ENCODE assay signal across 8 cellular contexts in the genomic region with DNA sequence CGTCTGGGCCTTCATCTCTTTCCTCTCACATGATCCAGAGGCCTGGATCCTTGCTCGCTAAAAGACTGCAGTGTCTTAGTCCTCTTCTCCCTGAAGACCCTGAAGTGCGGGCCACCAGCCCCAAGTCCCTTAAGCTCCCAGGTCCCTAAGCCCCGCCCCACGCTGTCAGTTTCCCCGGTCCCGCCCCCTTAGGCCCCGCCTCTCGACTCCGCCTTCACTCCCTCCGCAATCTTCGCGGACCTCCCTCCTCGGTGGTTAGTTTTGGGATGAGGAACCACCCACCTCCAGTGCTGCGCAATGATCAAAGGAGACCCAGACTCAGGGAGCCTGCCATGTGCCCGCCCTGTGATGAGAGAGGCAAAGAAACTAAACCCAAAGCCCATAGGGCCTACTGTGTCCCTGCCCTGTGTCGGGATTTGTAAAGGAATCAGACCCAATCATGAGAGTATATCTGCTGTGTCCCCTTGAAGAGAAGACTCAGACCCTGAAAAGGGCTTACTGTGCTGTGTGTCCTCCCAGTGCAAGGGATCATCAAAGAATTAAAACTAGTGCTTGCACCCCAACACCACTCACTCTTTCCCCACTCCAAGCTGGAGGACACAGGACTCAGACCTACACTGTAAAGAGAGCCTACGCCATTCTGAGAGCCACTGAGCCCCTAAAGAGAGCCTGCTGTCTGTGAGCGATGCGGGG. TPM values are rescaled to one million over a fixed set of nuclear protein-coding genes. Genes with fewer than 3 reads are reported as not detected.
DNase-seq lines count a peak whose midpoint lies in the region; ATAC-seq, FAIRE-seq and TF ChIP-seq lines count a peak whose summit lies in the region.

No MANE protein-coding gene starts in this region.

- ATAC-seq in A549: peak; percentile 22 to 35
- ATAC-seq in natural killer cell treated with Interleukin-12 subunit alpha and Interleukin-12 subunit beta and Interleukin-15 and Interleukin-18, amount 100 ng/mL, for 72 hours: peak in 1 of 2 donors; percentile 4

- TF ChIP-seq EP300 in A549 (IDR thresholded peaks at IDR 0.05): no peak

- H3K27me3 Mint-ChIP-seq in natural killer cell treated with Interleukin-12 subunit alpha and Interleukin-12 subunit beta and Interleukin-15 and Interleukin-18, amount 100 ng/mL, for 72 hours: no peaks in the 10 kb centered on the region
- H3K27me3 Mint-ChIP-seq in stimulated activated naive CD8-positive, alpha-beta T cell treated with anti-CD3 and anti-CD28 coated beads, Interleukin-15, Interleukin-2, amounts not matched to agents 100 ng/mL and 50 ng/mL, for 24 hours: no peaks in the 10 kb centered on the region

- TF ChIP-seq RAD21 in A549 (conservative IDR thresholded peaks at IDR 0.05 in 1 of 2, IDR thresholded peaks at IDR 0.05 in 1 of 2): no peak

- CTCF ChIA-PET in A549 (lab: Yijun Ruan, JAX): interaction anchor here (0.9 to 4.2 kb wide), 8 partner anchors 11 to 292 kb away, joined by 3 to 28 read pairs (median 4); a partner anchor contains a TSS
- CTCF ChIA-PET in HEK293 (lab: Yijun Ruan, JAX): interaction anchor here (0.6 to 2.5 kb wide), 7 partner anchors 33 to 150 kb away, joined by 3 to 10 read pairs (median 3); a partner anchor contains a TSS

- H3K9me3 ChIP-seq in A549 (no peaks in the 10 kb centered on the region), HEK293 (ENCODE audit: control insufficient read depth, insufficient read depth, low read depth, low read length) (no peaks in the 10 kb centered on the region), OCI-LY1 (ENCODE audit: low read length) (no peaks in the 10 kb centered on the region)

- H3K9me3 Mint-ChIP-seq in natural killer cell treated with Interleukin-12 subunit alpha and Interleukin-12 subunit beta and Interleukin-15 and Interleukin-18, amount 100 ng/mL, for 72 hours: no peaks in the 10 kb centered on the region
- no peaks in the 10 kb centered on the region for H3K9me3 Mint-ChIP-seq in stimulated activated naive CD8-positive, alpha-beta T cell treated with anti-CD3 and anti-CD28 coated beads, Interleukin-15, Interleukin-2, amounts not matched to agents 100 ng/mL and 50 ng/mL, for 24 hours

- H3K4me1 ChIP-seq in A549 (peaks cover 25% of the 10 kb centered on the region), HEK293 (ENCODE audit: control insufficient read depth, insufficient read depth, low read length) (peaks cover 33% of the 10 kb centered on the region), OCI-LY1 (ENCODE audit: insufficient read depth, low read length, severe bottlenecking) (peaks cover 51% of the 10 kb centered on the region)

- no peak for FAIRE-seq in A549 (lab: Jason Lieb, UNC)

- peaks cover 3 to 11% of the 10 kb centered on the region in 2 experiments for H3K36me3 ChIP-seq in HEK293 (ENCODE audit: control insufficient read depth in 2 of 2, insufficient read depth in 1 of 2, low read length in 2 of 2)
- H3K36me3 ChIP-seq in OCI-LY1 (ENCODE audit: insufficient read depth, low read length): no peaks in the 10 kb centered on the region

- H2AFZ ChIP-seq in OCI-LY1 (ENCODE audit: low read length): no peak overlapping the region

- POLR2A ChIA-PET in A549 (lab: Yijun Ruan, JAX): interaction anchor here (0.6 to 2.2 kb wide), 8 partner anchors 9 to 409 kb away, joined by 3 to 9 read pairs (median 4); a partner anchor contains a TSS
- POLR2A ChIA-PET in HEK293 (lab: Yijun Ruan, JAX): interaction anchor here (0.5 to 3.8 kb wide), 27 partner anchors 8 to 470 kb away, joined by 3 to 42 read pairs (median 6); a partner anchor contains a TSS

- H3K27me3 ChIP-seq in OCI-LY1 (ENCODE audit: insufficient read depth, low read length): no peaks in the 10 kb centered on the region

- peak overlapping the region; percentile 71 to 90 for H3K27ac Mint-ChIP-seq in natural killer cell treated with Interleukin-12 subunit alpha and Interleukin-12 subunit beta and Interleukin-15 and Interleukin-18, amount 100 ng/mL, for 72 hours
- H3K27ac Mint-ChIP-seq in stimulated activated naive CD8-positive, alpha-beta T cell treated with anti-CD3 and anti-CD28 coated beads, Interleukin-15, Interleukin-2, amounts not matched to agents 100 ng/mL and 50 ng/mL, for 24 hours: peak overlapping the region; percentile 89

- H3K27ac ChIP-seq in A549 (peak overlapping the region; percentile 38 to 74), HEK293 (ENCODE audit: extremely low read depth, low read depth, low read length) (peak overlapping the region; percentile 91), OCI-LY1 (ENCODE audit: low read depth, low read length, poor library complexity, severe bottlenecking) (peak overlapping the region; percentile 66)

- TF ChIP-seq CTCF in A549 (IDR thresholded peaks at IDR 0.05): no peak
- no peak for TF ChIP-seq CTCF in HEK293 (tag by site-specific recombination; IDR thresholded peaks at IDR 0.05)
- TF ChIP-seq CTCF in OCI-LY1 (IDR thresholded peaks at IDR 0.05; ENCODE audit: low read length): no peak

- no peaks in the 10 kb centered on the region for H3K36me3 Mint-ChIP-seq in natural killer cell treated with Interleukin-12 subunit alpha and Interleukin-12 subunit beta and Interleukin-15 and Interleukin-18, amount 100 ng/mL, for 72 hours
- H3K36me3 Mint-ChIP-seq in stimulated activated naive CD8-positive, alpha-beta T cell treated with anti-CD3 and anti-CD28 coated beads, Interleukin-15, Interleukin-2, amounts not matched to agents 100 ng/mL and 50 ng/mL, for 24 hours (ENCODE audit: low read depth): peaks cover 7% of the 10 kb centered on the region

- no peak for TF ChIP-seq POLR2A in A549 (IDR thresholded peaks at IDR 0.05; ENCODE audit: low read length)

- peaks cover 17% of the 10 kb centered on the region for H3K79me2 ChIP-seq in OCI-LY1 (ENCODE audit: insufficient read depth, low read length)

- peak overlapping the region; percentile 85 for H3K4me3 Mint-ChIP-seq in natural killer cell treated with Interleukin-12 subunit alpha and Interleukin-12 subunit beta and Interleukin-15 and Interleukin-18, amount 100 ng/mL, for 72 hours
- H3K4me3 Mint-ChIP-seq in stimulated activated naive CD8-positive, alpha-beta T cell treated with anti-CD3 and anti-CD28 coated beads, Interleukin-15, Interleukin-2, amounts not matched to agents 100 ng/mL and 50 ng/mL, for 24 hours: peak overlapping the region; percentile 86

- peaks cover 4% of the 10 kb centered on the region; the same call in 1 of the 2 replicates for H3F3A ChIP-seq in OCI-LY1 (ENCODE audit: insufficient read depth, low read length)

- H3K9me2 ChIP-seq in OCI-LY1 (ENCODE audit: low read depth, low read length): no peaks in the 10 kb centered on the region

- 29% methylated on average over 14 of the region's 20 CpGs for WGBS in A549 (ENCODE audit: missing lambda C conversion rate)

- H3K9ac ChIP-seq in OCI-LY1 (ENCODE audit: low read length): peak overlapping the region; percentile 51; the same call in 1 of the 2 replicates

- H3K4me1 Mint-ChIP-seq in natural killer cell treated with Interleukin-12 subunit alpha and Interleukin-12 subunit beta and Interleukin-15 and Interleukin-18, amount 100 ng/mL, for 72 hours (ENCODE audit: low read depth in 2 of 2): peaks cover 23 to 25% of the 10 kb centered on the region in 2 donors
- peaks cover 52% of the 10 kb centered on the region for H3K4me1 Mint-ChIP-seq in stimulated activated naive CD8-positive, alpha-beta T cell treated with anti-CD3 and anti-CD28 coated beads, Interleukin-15, Interleukin-2, amounts not matched to agents 100 ng/mL and 50 ng/mL, for 24 hours (ENCODE audit: low read depth)

- DNase-seq in A549 (ENCODE audit: low read depth in 1 of 2, low spot score in 1 of 2): peak; percentile 79 to 81
- peak; percentile 76 for DNase-seq in activated T-cell treated with anti-CD3 and anti-CD28 coated beads, Interleukin-2, amount 50 U/mL, for 1 hour
- DNase-seq in fibroblast of gingiva (ENCODE audit: low read depth): peak; percentile 44
- peak; percentile 80 for DNase-seq in natural killer cell treated with Interleukin-12 subunit alpha and Interleukin-12 subunit beta and Interleukin-15 and Interleukin-18, amount 100 ng/mL, for 72 hours (ENCODE audit: low spot score)
- DNase-seq in occipital lobe (lab: John Stamatoyannopoulos, UW): no peak

- H3K4me3 ChIP-seq in A549: peak overlapping the region; percentile 61
- no peak overlapping the region; the same call in 1 of the 2 replicates for H3K4me3 ChIP-seq in HEK293 (ENCODE audit: low read depth, low read length)
- H3K4me3 ChIP-seq in OCI-LY1 (ENCODE audit: low read depth, low read length, poor library complexity, severe bottlenecking): peak overlapping the region; percentile 65

- peak overlapping the region; percentile 98 for H3K4me2 ChIP-seq in A549
- peak overlapping the region; percentile 68 for H3K4me2 ChIP-seq in OCI-LY1 (ENCODE audit: low read length)

- no peaks in the 10 kb centered on the region for H4K20me1 ChIP-seq in OCI-LY1 (ENCODE audit: insufficient read depth, low read length)

RNA-seq across cellular contexts. Expression of a gene that starts 3.0 kb away (rescaled TPM):
- 749 and 1,115 TPM in 2 replicates for polyA plus RNA-seq in A549 (2011; rRNA removed)
- polyA plus RNA-seq in A549 (2012; cell fraction: cytosol; rRNA removed): 1,921 and 2,479 TPM in 2 replicates
- polyA plus RNA-seq in A549 (2012; cell fraction: nucleus; rRNA removed): 1,210 and 1,387 TPM in 2 replicates
- polyA plus RNA-seq in A549 (2017; fragmentation: RNase III; extraction: RNeasy Plus Mini Kit Qiagen cat#74134 plus additional on column Dnase treatment): 1,179 to 1,276 TPM (median 1,260 TPM) in 3 replicates
- polyA minus RNA-seq in A549 (2011; rRNA and poly(A)+ RNA removed): 458 and 693 TPM in 2 replicates
- total RNA-seq in natural killer cell treated with Interleukin-12 subunit alpha and Interleukin-12 subunit beta and Interleukin-15 and Interleukin-18, amount 100 ng/mL, for 72 hours: 100 to 1,000 TPM; 363 to 400 TPM
- 119 TPM for total RNA-seq in occipital lobe

RNA-seq across cellular contexts. Expression of a gene that starts 3.6 kb away (rescaled TPM):
- polyA plus RNA-seq in A549 (2011; rRNA removed): 0.15 and 0.36 TPM in 2 replicates
- polyA plus RNA-seq in A549 (2012; cell fraction: cytosol; rRNA removed): 1.5 and 1.7 TPM in 2 replicates
- polyA plus RNA-seq in A549 (2012; cell fraction: nucleus; rRNA removed): 1.1 and 2.0 TPM in 2 replicates
- 1.1 to 1.3 TPM (median 1.1 TPM) in 3 replicates for polyA plus RNA-seq in A549 (2017; fragmentation: RNase III; extraction: RNeasy Plus Mini Kit Qiagen cat#74134 plus additional on column Dnase treatment)
- not detected in 2 replicates for polyA minus RNA-seq in A549 (2011; rRNA and poly(A)+ RNA removed)
- 1 to 10 TPM in 1 of 2 donors, under 1 TPM in 1; 0.39 to 1.2 TPM for total RNA-seq in natural killer cell treated with Interleukin-12 subunit alpha and Interleukin-12 subunit beta and Interleukin-15 and Interleukin-18, amount 100 ng/mL, for 72 hours
- total RNA-seq in occipital lobe: 1.1 TPM

RNA-seq across cellular contexts. Expression of a gene that starts 16.3 kb away (rescaled TPM):
- 62.1 and 80.4 TPM in 2 replicates for polyA plus RNA-seq in A549 (2011; rRNA removed)
- polyA plus RNA-seq in A549 (2012; cell fraction: cytosol; rRNA removed): 157 and 167 TPM in 2 replicates
- 190 and 224 TPM in 2 replicates for polyA plus RNA-seq in A549 (2012; cell fraction: nucleus; rRNA removed)
- polyA plus RNA-seq in A549 (2017; fragmentation: RNase III; extraction: RNeasy Plus Mini Kit Qiagen cat#74134 plus additional on column Dnase treatment): 124 to 131 TPM (median 128 TPM) in 3 replicates
- polyA minus RNA-seq in A549 (2011; rRNA and poly(A)+ RNA removed): 43.4 and 65.1 TPM in 2 replicates
- 100 to 1,000 TPM; 109 to 110 TPM for total RNA-seq in natural killer cell treated with Interleukin-12 subunit alpha and Interleukin-12 subunit beta and Interleukin-15 and Interleukin-18, amount 100 ng/mL, for 72 hours
- total RNA-seq in occipital lobe: 16.7 TPM

RNA-seq across cellular contexts. Expression of a gene that starts 21.2 kb away (rescaled TPM):
- polyA plus RNA-seq in A549 (2011; rRNA removed) (0.78 and 1.4 TPM in 2 replicates), A549 (2017; fragmentation: RNase III; extraction: RNeasy Plus Mini Kit Qiagen cat#74134 plus additional on column Dnase treatment) (0.37 to 0.44 TPM (median 0.39 TPM) in 3 replicates)
- 0.65 and 0.79 TPM in 2 replicates for polyA plus RNA-seq in A549 (2012; cell fraction: cytosol; rRNA removed)
- polyA plus RNA-seq in A549 (2012; cell fraction: nucleus; rRNA removed): 0.75 and 0.90 TPM in 2 replicates
- polyA minus RNA-seq in A549 (2011; rRNA and poly(A)+ RNA removed): 0.83 and 0.92 TPM in 2 replicates
- under 1 TPM; 0.38 to 0.70 TPM for total RNA-seq in natural killer cell treated with Interleukin-12 subunit alpha and Interleukin-12 subunit beta and Interleukin-15 and Interleukin-18, amount 100 ng/mL, for 72 hours
- not detected for total RNA-seq in occipital lobe

RNA-seq across cellular contexts. Expression of a gene that starts 32.6 kb away (rescaled TPM):
- polyA plus RNA-seq in A549 (2011; rRNA removed) (7.2 and 7.3 TPM in 2 replicates), A549 (2017; fragmentation: RNase III; extraction: RNeasy Plus Mini Kit Qiagen cat#74134 plus additional on column Dnase treatment) (16.0 to 17.6 TPM (median 16.1 TPM) in 3 replicates)
- polyA plus RNA-seq in A549 (2012; cell fraction: cytosol; rRNA removed): 14.4 and 18.8 TPM in 2 replicates
- 101 and 126 TPM in 2 replicates for polyA plus RNA-seq in A549 (2012; cell fraction: nucleus; rRNA removed)
- polyA minus RNA-seq in A549 (2011; rRNA and poly(A)+ RNA removed): 3.8 and 6.6 TPM in 2 replicates
- 10 to 100 TPM; 29.2 to 55.0 TPM for total RNA-seq in natural killer cell treated with Interleukin-12 subunit alpha and Interleukin-12 subunit beta and Interleukin-15 and Interleukin-18, amount 100 ng/mL, for 72 hours
- 6.4 TPM for total RNA-seq in occipital lobe
